ENCODE assay signal across 8 cellular contexts in the genomic region with DNA sequence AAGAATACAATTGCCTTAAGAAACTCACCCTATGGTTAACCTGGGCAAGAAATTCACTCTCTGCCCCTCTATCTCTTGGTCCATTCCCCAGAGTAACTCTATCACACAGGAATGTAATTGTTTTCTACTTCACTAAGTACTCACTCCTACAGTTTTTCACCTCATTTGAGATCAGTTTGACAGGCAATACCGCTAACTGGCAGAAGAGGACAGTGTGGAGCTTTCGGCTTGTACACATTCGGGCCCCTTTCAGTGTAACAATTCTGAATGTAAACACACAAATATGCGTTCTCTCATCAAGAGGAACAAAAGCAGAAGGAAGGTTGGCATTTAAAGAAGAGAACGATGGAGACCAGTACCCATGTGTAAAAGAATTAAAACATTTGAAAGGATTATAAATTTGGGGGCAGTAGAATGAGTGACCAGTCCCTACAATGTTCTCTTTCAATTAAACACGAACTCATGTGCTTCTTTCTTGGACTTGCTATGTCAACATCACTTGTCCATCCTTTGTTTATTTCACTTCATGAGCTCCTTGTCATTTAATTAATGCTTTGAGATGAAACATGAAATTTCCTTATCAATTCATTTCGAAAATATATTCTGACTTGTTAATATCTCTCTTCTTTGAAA.
A peak's percentile ranks its signal among the peaks of the same experiment; 100 is the strongest.
DNase-seq lines count a peak whose midpoint lies in the region; ATAC-seq and TF ChIP-seq lines count a peak whose summit lies in the region.

No MANE protein-coding gene starts in this region.

- H3K27ac ChIP-seq in HCT116 (ENCODE audit: low read depth, low read length) (no peak overlapping the region), Panc1 (ENCODE audit: low read length) (peak overlapping the region; percentile 24; the same call in 1 of the 2 replicates)

- BruUV-seq in HCT116 (replicated peaks; lab: Mats Ljungman, UMichigan) (no TSS peak), Panc1 (replicated peaks; lab: Mats Ljungman, UMichigan) (no TSS peak)

- TF ChIP-seq POLR2A in HCT116 (IDR thresholded peaks at IDR 0.05; ENCODE audit: borderline replicate concordance, extremely low read depth, insufficient read depth, insufficient read length) = no peak

- in situ Hi-C loops in Panc1 (cut with HindIII; ENCODE audit: low pct_unique_long_range_greater_than_20kb, low sequenced_read_pairs) = no loop called here

- intact Hi-C loops in HCT116 (cut with micrococcal nuclease) = loop anchor here (10.0 kb wide), 1 partner anchor 300 kb away; no protein-coding TSS in a partner anchor
- intact Hi-C loops in Panc1 (cut with micrococcal nuclease; ENCODE audit: unreplicated experiment) = no loop called here

- no peak overlapping the region for H3K9ac ChIP-seq in HCT116 (ENCODE audit: low read length)

- H3K79me2 ChIP-seq in HCT116 (ENCODE audit: insufficient read depth, low read length) = no peaks in the 10 kb centered on the region

- TF ChIP-seq CTCF in HCT116 (IDR thresholded peaks at IDR 0.05 in 2 of 3, conservative IDR thresholded peaks at IDR 0.05 in 1 of 3; ENCODE audit: borderline replicate concordance in 1 of 3, insufficient read depth in 1 of 3, low read depth in 2 of 3, low read length in 2 of 3) = peak; percentile 42 to 96 (median 95); a peak in 5 of 6 replicates
- peak; percentile 88 for TF ChIP-seq CTCF in Panc1 (IDR thresholded peaks at IDR 0.05)
- peak; percentile 77 for TF ChIP-seq CTCF in fibroblast of villous mesenchyme (IDR thresholded peaks at IDR 0.05; ENCODE audit: insufficient read depth, low read depth, low read length)

- ATAC-seq in HCT116 = peak; percentile 98
- peak; percentile 68; the same call in 1 of the 2 replicates for ATAC-seq in Panc1
- ATAC-seq in GM18520 (IDR thresholded peaks at IDR 0.05; ENCODE audit: unreplicated experiment) = no peak

- no peaks in the 10 kb centered on the region for H3K9me2 ChIP-seq in HCT116 (ENCODE audit: insufficient read depth)

- POLR2A ChIA-PET in HCT116 (lab: Charles Lee) (no interaction called here), Panc1 (lab: Charles Lee) (no interaction called here)

- no peaks in the 10 kb centered on the region for H3K27me3 ChIP-seq in HCT116 (ENCODE audit: insufficient read depth, low read length)
- no peaks in the 10 kb centered on the region for H3K27me3 ChIP-seq in Panc1 (ENCODE audit: control insufficient read depth, insufficient read depth, low read length)

- CTCF ChIA-PET in HCT116 (lab: Charles Lee) = interaction anchor here (0.6 to 1.0 kb wide), 2 partner anchors 298 to 360 kb away, joined by 3 read pairs; a partner anchor contains a TSS
- CTCF ChIA-PET in Panc1 (lab: Charles Lee) = no interaction called here

- peak; percentile 66 for TF ChIP-seq RAD21 in HCT116 (IDR thresholded peaks at IDR 0.05; ENCODE audit: low read depth)

- H3K36me3 ChIP-seq in HCT116 (ENCODE audit: control insufficient read depth in 1 of 2, insufficient read depth in 2 of 2, low read length in 2 of 2) = no peaks in the 10 kb centered on the region
- H3K36me3 ChIP-seq in Panc1 (ENCODE audit: control insufficient read depth, insufficient read depth, low read length) = no peaks in the 10 kb centered on the region

- H3K4me2 ChIP-seq in HCT116 (ENCODE audit: low read length) = peak overlapping the region; percentile 33

- H3K4me1 ChIP-seq in HCT116 (ENCODE audit: control insufficient read depth in 1 of 2, insufficient read depth in 2 of 2, low read length in 2 of 2) (no peaks in the 10 kb centered on the region), Panc1 (ENCODE audit: control insufficient read depth, insufficient read depth, low read length) (no peaks in the 10 kb centered on the region)

- DNase-seq in EH (ENCODE audit: low read depth) (peak; percentile 15), HCT116 (ENCODE audit: low read depth, low spot score) (peak; percentile 37), Panc1 (ENCODE audit: low read depth, low spot score) (peak; percentile 18), fibroblast of villous mesenchyme (ENCODE audit: low read depth) (peak; percentile 24), AG08395 (ENCODE audit: low spot score) (no peak), occipital lobe (lab: John Stamatoyannopoulos, UW) (no peak)
- no peak for DNase-seq in activated CD4-positive, alpha-beta T cell treated with anti-CD3 and anti-CD28 coated beads for 4 hours

- H3K4me3 ChIP-seq in HCT116 (replicated peaks in 1 of 2; ENCODE audit: low read depth in 1 of 2, low read length in 2 of 2) (no peak overlapping the region), Panc1 (ENCODE audit: low read depth in 2 of 2, low read length in 2 of 2) (no peak overlapping the region), fibroblast of villous mesenchyme (ENCODE audit: low read depth, low read length) (no peak overlapping the region)

- no peaks in the 10 kb centered on the region for H4K20me1 ChIP-seq in HCT116 (ENCODE audit: insufficient read depth)

- RAD21 ChIA-PET in HCT116 (lab: Charles Lee; ENCODE audit: low non-redundant PET in 1 of 2, low total read pairs in 2 of 2, uncharacterized antibody in 2 of 2, unreplicated experiment in 2 of 2) = no interaction called here

- H2AFZ ChIP-seq in HCT116 (ENCODE audit: low read depth, low read length, poor library complexity, severe bottlenecking) = peak overlapping the region; percentile 28

- H3K9me3 ChIP-seq in HCT116 (ENCODE audit: control insufficient read depth in 1 of 2, insufficient read depth in 1 of 2, low read depth in 1 of 2, low read length in 2 of 2) = no peaks in the 10 kb centered on the region
- H3K9me3 ChIP-seq in Panc1 (ENCODE audit: control insufficient read depth, insufficient read depth, low read depth, low read length) = no peaks in the 10 kb centered on the region

TF ChIP-seq in HCT116, 20 proteins besides CTCF, POLR2A, EP300 and RAD21:
- TF ChIP-seq CBX3 (IDR thresholded peaks at IDR 0.05; ENCODE audit: low read depth) (peak; percentile 19; the same call in 1 of the 2 replicates), YY1 (IDR thresholded peaks at IDR 0.05; ENCODE audit: extremely low read depth, insufficient replicate concordance, low read depth, low read length) (no peak)

Comparison
In these comparisons a context has a peak if more than half of its experiments do, and no peak if none do; other contexts are left out.
1. DNase-seq: peak in EH (single experiment), HCT116 (single experiment), Panc1 (single experiment) and fibroblast of villous mesenchyme (single experiment); none in AG08395 (single experiment), occipital lobe (single experiment) and activated CD4-positive, alpha-beta T cell treated with anti-CD3 and anti-CD28 coated beads for 4 hours (0 of 2).
2. Peak in every context shown above with its lines, with median percentiles within 50 percentile points of each other: CTCF ChIP-seq.